Comparison of ENCODE assay signal across 17 cellular contexts in genomic region chr21:34456180-34456579, GRCh38. TPM values are rescaled to one million over a fixed set of nuclear protein-coding genes. Genes with fewer than 3 reads are reported as not detected.
"Had no signal": no experiment of that assay in that cellular context is flagged by ENCODE, and none has a peak within 500 bp of the region (broad histone marks: within the 10 kb centered on the region; RNA-seq: fewer than 3 reads in every experiment).

No MANE protein-coding gene starts in this region.

RNA-seq across cellular contexts. Expression of gene SMIM34, which starts 32.4 kb away (rescaled TPM):
- total RNA-seq: activated naive CD4-positive, alpha-beta T cell treated with anti-CD3 and anti-CD28 coated beads for 36 hours; activated naive CD4-positive, alpha-beta T cell treated with anti-CD3 and anti-CD28 coated beads, Interleukin-2, amount 50 U/mL, for 72 hours; activated naive CD8-positive, alpha-beta T cell treated with anti-CD3 and anti-CD28 coated beads for 36 hours; activated naive CD8-positive, alpha-beta T cell treated with anti-CD3 and anti-CD28 coated beads, Interleukin-2, amount 10 ng/mL, durations not matched to agents 7 days and 5 days; activated T-cell treated with anti-CD3 and anti-CD28 coated beads, Interleukin-2, amount 50 U/mL, for 4 hours; activated T-cell treated with anti-CD3 and anti-CD28 coated beads, Interleukin-2, amount 50 U/mL, for 72 hours; activated T-helper 1 cell treated with anti-CD3 and anti-CD28 coated beads, Interleukin-12 subunit alpha, Interleukin-12 subunit beta, Interleukin-2, Interleukin-4 antibody, amounts not matched to agents 30 ng/mL and 10 ng/mL and 1 ng/mL, durations not matched to agents 14 hours and 24 hours and 36 hours; activated T-helper 17 cell treated with anti-CD3 and anti-CD28 coated beads, Interleukin-2, amount 50 U/mL, for 72 hours; activated T-helper 2 cell treated with anti-CD3 and anti-CD28 coated beads, Interferon-gamma antibody, Interleukin-2, Interleukin-4, amounts not matched to agents 10 μg/mL and 5 μg/mL and 100 μg/mL, durations not matched to agents 14 hours and 24 hours and 36 hours; aorta; ascending aorta; body of pancreas; breast epithelium; cardiac muscle cell; cerebellum; chondrocyte had no signal
- polyA plus RNA-seq: adrenal gland, aorta, cardiac muscle cell had no signal

RNA-seq across cellular contexts. Expression of gene KCNE1, which starts 55.8 kb away (rescaled TPM):
- total RNA-seq: activated naive CD4-positive, alpha-beta T cell treated with anti-CD3 and anti-CD28 coated beads for 36 hours had no signal
